Comparison of ENCODE assay signal across 28 cellular contexts in the genomic region with DNA sequence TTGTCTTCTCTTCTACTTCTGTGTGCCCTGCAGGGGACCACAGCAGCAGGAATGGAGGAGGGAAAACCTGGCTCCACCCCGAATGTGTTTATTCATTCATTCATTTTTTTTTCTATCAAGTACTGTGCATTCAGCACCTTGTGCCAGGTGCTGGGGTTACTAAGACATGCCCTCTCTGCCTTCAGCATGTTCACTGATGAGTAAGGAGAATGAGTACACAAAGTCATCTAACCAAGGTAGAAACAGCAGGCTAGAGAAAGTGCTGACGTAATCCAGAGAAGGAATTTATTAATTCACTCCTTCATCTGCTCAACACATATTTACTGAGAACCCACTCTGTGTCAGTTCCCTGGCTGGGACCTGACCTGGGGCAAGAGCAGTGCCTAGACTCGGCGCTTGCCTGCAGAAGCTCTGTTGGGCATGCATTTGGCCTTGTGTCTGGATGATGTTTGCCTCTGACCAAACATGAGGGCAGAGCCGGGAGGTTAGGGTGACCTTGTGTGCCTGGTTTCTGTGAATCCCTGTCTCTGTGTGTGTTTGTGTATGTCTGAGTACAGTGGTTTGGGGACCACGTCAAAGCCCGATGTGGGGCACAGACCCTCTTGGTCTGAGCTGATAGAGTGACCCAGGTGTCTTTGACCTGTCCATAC. TPM values are rescaled to one million over a fixed set of nuclear protein-coding genes. Genes with fewer than 3 reads are reported as not detected.
A peak's percentile ranks its signal among the peaks of the same experiment; 100 is the strongest.
DNase-seq lines count a peak whose midpoint lies in the region; ATAC-seq lines count a peak whose summit lies in the region.
"Had no signal": no experiment of that assay in that cellular context is flagged by ENCODE, and none has a peak within 500 bp of the region (broad histone marks: within the 10 kb centered on the region; RNA-seq: fewer than 3 reads in every experiment).

No MANE protein-coding gene starts in this region.

- no peak overlapping the region for H3K27ac Mint-ChIP-seq in activated naive CD4-positive, alpha-beta T cell treated with anti-CD3 and anti-CD28 coated beads, Interleukin-2, amount 50 U/mL, for 72 hours
- H3K27ac Mint-ChIP-seq: mesothelial cell of epicardium, T-cell, WTC11 had no signal

- H3K9me3 Mint-ChIP-seq in activated naive CD4-positive, alpha-beta T cell treated with anti-CD3 and anti-CD28 coated beads, Interleukin-2, amount 50 U/mL, for 72 hours = no peaks in the 10 kb centered on the region

- no peak overlapping the region for H2AK5ac ChIP-seq in neuronal stem cell (ENCODE audit: low read depth, low read length)

- H3K27me3 ChIP-seq in SJCRH30 (no peaks in the 10 kb centered on the region), neuronal stem cell (ENCODE audit: control insufficient read depth in 3 of 3, insufficient read depth in 3 of 3, low read depth in 1 of 3, low read length in 3 of 3) (peaks cover 0 to 6% (median 0%) of the 10 kb centered on the region in 3 experiments)
- H3K27me3 ChIP-seq: adrenal gland; BLaER1 treated with 17β-estradiol and CSF1 and Interleukin-3, amounts not matched to agents 10 nM and 100 nM; ovary; suprapubic skin; upper lobe of right lung had no signal

- H3K9ac ChIP-seq in neuronal stem cell (ENCODE audit: low read depth, low read length, poor library complexity) = no peak overlapping the region
- H3K9ac ChIP-seq: BLaER1 treated with 17β-estradiol and CSF1 and Interleukin-3, amounts not matched to agents 10 nM and 100 nM had no signal

- peak overlapping the region; percentile 96 for H3K27ac ChIP-seq in SJCRH30
- peak overlapping the region; percentile 30 for H3K27ac ChIP-seq in epithelial cell of prostate
- no peak overlapping the region for H3K27ac ChIP-seq in neuronal stem cell (replicated peaks; ENCODE audit: low read length)
- H3K27ac ChIP-seq: adrenal gland; BLaER1 treated with 17β-estradiol and CSF1 and Interleukin-3, amounts not matched to agents 10 nM and 100 nM; ovary; suprapubic skin; upper lobe of right lung had no signal

- peak overlapping the region; percentile 52 for H3K18ac ChIP-seq in neuronal stem cell (ENCODE audit: low read length)

- H4K8ac ChIP-seq in neuronal stem cell (ENCODE audit: low read depth, low read length) = no peak overlapping the region

- DNase-seq in NCI-H226 (peak; percentile 10), SJCRH30 (no peak), epithelial cell of prostate (ENCODE audit: low read depth, low spot score) (peak; percentile 77), neuronal stem cell (ENCODE audit: low spot score) (no peak), NCI-H2081 treated with DMSO at 0.1 percent for 48 hours (lab: John Stamatoyannopoulos, UW) (no peak), UCSD-AML1 (lab: John Stamatoyannopoulos, UW; ENCODE audit: unreplicated experiment) (no peak)
- no peak for DNase-seq in activated naive CD4-positive, alpha-beta T cell treated with anti-CD3 and anti-CD28 coated beads, Interleukin-2, amount 50 U/mL, for 72 hours (ENCODE audit: low spot score in 2 of 2)
- DNase-seq: activated CD4-positive, alpha-beta T cell treated with anti-CD3 and anti-CD28 coated beads, Interleukin-2, amount 50 U/mL, for 1 hour; activated naive CD4-positive, alpha-beta T cell; DMS53; IMR-90; naive B cell; ovary; RPMI8226; small intestine; stimulated activated naive CD4-positive, alpha-beta T cell; T-cell; upper lobe of right lung had no signal

- no peak overlapping the region for H3K4ac ChIP-seq in neuronal stem cell (ENCODE audit: low read length)

- H2BK15ac ChIP-seq in neuronal stem cell (ENCODE audit: low read length) = no peak overlapping the region

- H2BK120ac ChIP-seq in neuronal stem cell (ENCODE audit: low read depth, low read length) = no peak overlapping the region

- H3K9me3 ChIP-seq in SJCRH30 (replicated peaks) = peaks cover 11% of the 10 kb centered on the region
- H3K9me3 ChIP-seq in neuronal stem cell (replicated peaks in 1 of 2; ENCODE audit: control insufficient read depth in 2 of 2, insufficient read depth in 1 of 2, low read depth in 1 of 2, low read length in 2 of 2) = no peaks in the 10 kb centered on the region
- H3K9me3 ChIP-seq: adrenal gland, ovary, suprapubic skin, upper lobe of right lung had no signal

- peaks cover 0 to under 1% of the 10 kb centered on the region in 2 donors for H3K36me3 Mint-ChIP-seq in activated naive CD4-positive, alpha-beta T cell treated with anti-CD3 and anti-CD28 coated beads, Interleukin-2, amount 50 U/mL, for 72 hours
- H3K36me3 Mint-ChIP-seq: brain, mesothelial cell of epicardium, T-cell, WTC11 had no signal

- no peak for ATAC-seq in activated naive CD4-positive, alpha-beta T cell treated with anti-CD3 and anti-CD28 coated beads, Interleukin-2, amount 50 U/mL, for 72 hours
- ATAC-seq: T-cell, upper lobe of right lung had no signal

- H3K36me3 ChIP-seq in SJCRH30 (peaks cover 8% of the 10 kb centered on the region), neuronal stem cell (replicated peaks in 1 of 2; ENCODE audit: control insufficient read depth in 2 of 2, insufficient read depth in 2 of 2, low read length in 2 of 2) (no peaks in the 10 kb centered on the region)
- H3K36me3 ChIP-seq: adrenal gland; BLaER1 treated with 17β-estradiol and CSF1 and Interleukin-3, amounts not matched to agents 10 nM and 100 nM; ovary; suprapubic skin; upper lobe of right lung had no signal

- no peak overlapping the region for H4K91ac ChIP-seq in neuronal stem cell (ENCODE audit: low read depth, low read length, poor library complexity)

- no peak overlapping the region for H2BK5ac ChIP-seq in neuronal stem cell (ENCODE audit: low read length)

- H3K4me1 ChIP-seq in SJCRH30 = peaks cover 60% of the 10 kb centered on the region
- H3K4me1 ChIP-seq in neuronal stem cell (ENCODE audit: control insufficient read depth in 2 of 2, insufficient read depth in 1 of 2, low read depth in 1 of 2, low read length in 2 of 2) = peaks cover 0 to 4% of the 10 kb centered on the region in 2 donors
- H3K4me1 ChIP-seq: adrenal gland, suprapubic skin, upper lobe of right lung had no signal

- no peak overlapping the region for H2AFZ ChIP-seq in neuronal stem cell (ENCODE audit: low read length)

- H3K14ac ChIP-seq in neuronal stem cell (ENCODE audit: low read length) = no peak overlapping the region

- no peak overlapping the region for H2BK12ac ChIP-seq in neuronal stem cell (ENCODE audit: low read length)

- no peak overlapping the region for H3K23ac ChIP-seq in neuronal stem cell (ENCODE audit: low read depth, low read length, poor library complexity)

- no peaks in the 10 kb centered on the region for H3K79me1 ChIP-seq in neuronal stem cell (ENCODE audit: low read depth, low read length)

- WGBS in neuronal stem cell (ENCODE audit: extremely low coverage in 2 of 2, insufficient read length in 2 of 2, insufficient replicate concordance in 1 of 2), 2 donors = no CpG with 5 or more reads among the region's 7 CpGs

- H3K4me3 ChIP-seq in SJCRH30 (no peak overlapping the region), neuronal stem cell (ENCODE audit: low read length in 2 of 2) (no peak overlapping the region)
- H3K4me3 ChIP-seq: adrenal gland; BLaER1 treated with 17β-estradiol and CSF1 and Interleukin-3, amounts not matched to agents 10 nM and 100 nM; ovary; suprapubic skin; upper lobe of right lung had no signal

- H3K4me2 ChIP-seq in neuronal stem cell (ENCODE audit: insufficient read depth, low read length, poor library complexity, severe bottlenecking) = no peak overlapping the region
- H3K4me2 ChIP-seq: BLaER1 treated with 17β-estradiol and CSF1 and Interleukin-3, amounts not matched to agents 10 nM and 100 nM had no signal

RNA-seq across cellular contexts. Expression of gene MYOG, which starts 3.3 kb away (rescaled TPM):
- total RNA-seq in SJCRH30 (2014; rRNA removed; shearing (Covaris generic)) = 525 and 538 TPM in 2 replicates
- 0.04 TPM for polyA plus RNA-seq in neuronal stem cell (2013, experiment 1 of 2)
- polyA plus RNA-seq in neuronal stem cell (2013, experiment 2 of 2) = 0.06 TPM
- not detected for total RNA-seq in activated naive CD4-positive, alpha-beta T cell treated with anti-CD3 and anti-CD28 coated beads, Interleukin-2, amount 50 U/mL, for 72 hours
- total RNA-seq: adrenal gland, endothelial cell of umbilical vein, IMR-90, liver, mesothelial cell of epicardium, NCI-H460, ovary, renal cortical epithelial cell, suprapubic skin, T-cell, upper lobe of right lung, WTC11 had no signal
- polyA plus RNA-seq: adrenal gland, endothelial cell of umbilical vein, IMR-90, liver, ovary, small intestine had no signal

RNA-seq across cellular contexts. Expression of gene ADORA1, which starts 38.4 kb away (rescaled TPM):
- total RNA-seq in SJCRH30 (2014; rRNA removed; shearing (Covaris generic)) = 53.8 and 60.9 TPM in 2 replicates
- 4.7 TPM for polyA plus RNA-seq in neuronal stem cell (2013, experiment 1 of 2)
- 4.6 TPM for polyA plus RNA-seq in neuronal stem cell (2013, experiment 2 of 2)
- not detected for total RNA-seq in activated naive CD4-positive, alpha-beta T cell treated with anti-CD3 and anti-CD28 coated beads, Interleukin-2, amount 50 U/mL, for 72 hours
- total RNA-seq: endothelial cell of umbilical vein, T-cell had no signal

Comparison
In these comparisons a context has a peak if more than half of its experiments do, and no peak if none do; other contexts are left out.
1. DNase-seq: peak in NCI-H226 (single experiment) and epithelial cell of prostate (single experiment); none in SJCRH30 (0 of 2), neuronal stem cell (single experiment), NCI-H2081 treated with DMSO at 0.1 percent for 48 hours (single experiment), UCSD-AML1 (single experiment) and activated naive CD4-positive, alpha-beta T cell treated with anti-CD3 and anti-CD28 coated beads, Interleukin-2, amount 50 U/mL, for 72 hours (0 of 2).
2. RNA of gene MYOG, which starts 3.3 kb away (total RNA-seq): 525 to 538 TPM in SJCRH30; not detected in activated naive CD4-positive, alpha-beta T cell treated with anti-CD3 and anti-CD28 coated beads, Interleukin-2, amount 50 U/mL, for 72 hours; every median in the first group is over 100 times any median in the second.
3. RNA of gene ADORA1, which starts 38.4 kb away (total RNA-seq): 53.8 to 60.9 TPM in SJCRH30; not detected in activated naive CD4-positive, alpha-beta T cell treated with anti-CD3 and anti-CD28 coated beads, Interleukin-2, amount 50 U/mL, for 72 hours; every median in the first group is over 10 times any median in the second.